Comparison of ENCODE assay signal across 1 cellular context in the genomic region with DNA sequence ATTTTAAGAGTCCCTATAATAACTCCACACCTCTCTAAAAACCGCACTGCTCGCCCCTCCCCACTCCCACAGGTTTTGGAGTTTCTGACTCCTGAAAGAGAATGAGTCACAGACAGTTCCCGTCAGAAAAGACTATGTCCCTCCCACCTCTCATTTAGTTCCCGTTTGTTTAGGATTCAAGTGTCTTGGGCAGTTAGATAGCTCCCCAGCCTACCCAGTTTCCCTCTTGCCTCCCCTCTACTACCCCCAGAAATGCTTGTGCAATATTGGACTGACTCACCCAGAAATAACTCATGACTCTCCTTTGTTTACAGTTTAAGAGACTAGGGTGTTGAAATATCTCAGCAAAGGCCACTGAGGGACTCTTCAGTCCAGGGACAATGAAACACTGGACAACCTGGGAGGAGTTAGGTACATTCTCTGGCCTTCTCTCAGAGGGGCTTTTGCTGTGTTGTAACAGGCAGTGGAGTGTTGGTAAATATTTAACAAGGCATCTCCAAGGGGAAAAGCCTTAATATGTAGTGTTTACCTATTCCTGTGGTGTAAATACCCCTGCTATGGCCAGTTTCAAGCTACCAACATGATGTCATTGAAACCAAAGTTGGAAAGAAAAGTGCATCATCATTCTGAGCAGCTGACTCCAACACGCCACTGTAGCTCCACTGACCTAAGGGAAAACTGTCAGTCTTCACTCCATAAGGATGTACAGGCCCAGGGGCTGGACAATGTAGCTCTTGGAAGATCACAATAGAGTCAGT.
A peak's percentile ranks its signal among the peaks of the same experiment; 100 is the strongest.
TF ChIP-seq lines count a peak whose summit lies in the region.

No MANE protein-coding gene starts in this region.

TF ChIP-seq in K562, 482 proteins besides CTCF, POLR2A, EP300 and RAD21 (continued from another document and continues in another):
- TF ChIP-seq KLF1 (tag; IDR thresholded peaks at IDR 0.05) (no peak), DDX20 (tag; IDR thresholded peaks at IDR 0.05; ENCODE audit: low read depth) (peak; percentile 57; the same call in 1 of the 2 replicates), CHD4 (IDR thresholded peaks at IDR 0.05; ENCODE audit: insufficient read depth, insufficient replicate concordance, low read depth, low read length, poor library complexity, severe bottlenecking) (no peak), POLR3A (IDR thresholded peaks at IDR 0.05; ENCODE audit: borderline replicate concordance, extremely low read depth, insufficient read depth, insufficient read length) (no peak), NFRKB (IDR thresholded peaks at IDR 0.05; ENCODE audit: low read depth) (no peak; the same call in 1 of the 2 replicates), ZBTB17 (CRISPR knock-in tag; IDR thresholded peaks at IDR 0.05) (0 out of 2 replicates have a peak, but pooled peaks have one; percentile 14), RAD51 (IDR thresholded peaks at IDR 0.05; ENCODE audit: borderline replicate concordance, low read depth) (peak; percentile 30; the same call in 1 of the 2 replicates), NCOA2 (IDR thresholded peaks at IDR 0.05; ENCODE audit: partially characterized antibody in 2 of 2) (peak in 1 of 2 experiments; percentile 42), TBP (optimal IDR thresholded peaks at IDR 0.05; ENCODE audit: low read depth, low read length) (no peak), ETV6 (IDR thresholded peaks at IDR 0.05; ENCODE audit: borderline replicate concordance in 1 of 2, low read depth in 2 of 2, low read length in 1 of 2) (peak; percentile 22 to 74; a peak in 3 of 4 replicates), ETV6 (CRISPR knock-in tag; IDR thresholded peaks at IDR 0.05; ENCODE audit: borderline replicate concordance) (no peak), ZNF165 (CRISPR knock-in tag; IDR thresholded peaks at IDR 0.05; ENCODE audit: borderline replicate concordance) (no peak), HMG20A (CRISPR knock-in tag; conservative IDR thresholded peaks at IDR 0.05) (no peak), FOXJ2 (tag; IDR thresholded peaks at IDR 0.05) (peak; percentile 98), EZH2 (IDR thresholded peaks at IDR 0.05; ENCODE audit: borderline replicate concordance, low read depth, low read length) (no peak), KDM5B (IDR thresholded peaks at IDR 0.05; ENCODE audit: insufficient replicate concordance, low read depth, low read length) (no peak), IFI16 (CRISPR knock-in tag; IDR thresholded peaks at IDR 0.05) (no peak), TRIM24 (IDR thresholded peaks at IDR 0.05) (peak; percentile 93 to 95), BMI1 (IDR thresholded peaks at IDR 0.05; ENCODE audit: low read length) (no peak), KHSRP (IDR thresholded peaks at IDR 0.05) (no peak), NR2C1 (IDR thresholded peaks at IDR 0.05) (no peak), NR2C1 (tag; IDR thresholded peaks at IDR 0.05) (peak; percentile 50; the same call in 1 of the 2 replicates), ZNF778 (CRISPR knock-in tag; IDR thresholded peaks at IDR 0.05) (no peak), SP2 (IDR thresholded peaks at IDR 0.05; ENCODE audit: extremely low read depth, low read depth, low read length, poor library complexity, severe bottlenecking) (no peak), MAFK (IDR thresholded peaks at IDR 0.05; ENCODE audit: low read length) (peak; percentile 47), SNIP1 (IDR thresholded peaks at IDR 0.05; ENCODE audit: low read depth) (no peak), ZNF707 (CRISPR knock-in tag; conservative IDR thresholded peaks at IDR 0.05) (no peak), ZC3H11A (IDR thresholded peaks at IDR 0.05; ENCODE audit: low read depth, low read length) (no peak)
- TF ChIP-seq, protein P1, sequence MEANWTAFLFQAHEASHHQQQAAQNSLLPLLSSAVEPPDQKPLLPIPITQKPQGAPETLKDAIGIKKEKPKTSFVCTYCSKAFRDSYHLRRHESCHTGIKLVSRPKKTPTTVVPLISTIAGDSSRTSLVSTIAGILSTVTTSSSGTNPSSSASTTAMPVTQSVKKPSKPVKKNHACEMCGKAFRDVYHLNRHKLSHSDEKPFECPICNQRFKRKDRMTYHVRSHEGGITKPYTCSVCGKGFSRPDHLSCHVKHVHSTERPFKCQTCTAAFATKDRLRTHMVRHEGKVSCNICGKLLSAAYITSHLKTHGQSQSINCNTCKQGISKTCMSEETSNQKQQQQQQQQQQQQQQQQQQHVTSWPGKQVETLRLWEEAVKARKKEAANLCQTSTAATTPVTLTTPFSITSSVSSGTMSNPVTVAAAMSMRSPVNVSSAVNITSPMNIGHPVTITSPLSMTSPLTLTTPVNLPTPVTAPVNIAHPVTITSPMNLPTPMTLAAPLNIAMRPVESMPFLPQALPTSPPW (CRISPR knock-in tag; IDR thresholded peaks at IDR 0.05), result peak; percentile 95
- TF ChIP-seq, protein P2, sequence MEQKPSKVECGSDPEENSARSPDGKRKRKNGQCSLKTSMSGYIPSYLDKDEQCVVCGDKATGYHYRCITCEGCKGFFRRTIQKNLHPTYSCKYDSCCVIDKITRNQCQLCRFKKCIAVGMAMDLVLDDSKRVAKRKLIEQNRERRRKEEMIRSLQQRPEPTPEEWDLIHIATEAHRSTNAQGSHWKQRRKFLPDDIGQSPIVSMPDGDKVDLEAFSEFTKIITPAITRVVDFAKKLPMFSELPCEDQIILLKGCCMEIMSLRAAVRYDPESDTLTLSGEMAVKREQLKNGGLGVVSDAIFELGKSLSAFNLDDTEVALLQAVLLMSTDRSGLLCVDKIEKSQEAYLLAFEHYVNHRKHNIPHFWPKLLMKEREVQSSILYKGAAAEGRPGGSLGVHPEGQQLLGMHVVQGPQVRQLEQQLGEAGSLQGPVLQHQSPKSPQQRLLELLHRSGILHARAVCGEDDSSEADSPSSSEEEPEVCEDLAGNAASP (IDR thresholded peaks at IDR 0.05), result no peak
- TF ChIP-seq, protein P3, sequence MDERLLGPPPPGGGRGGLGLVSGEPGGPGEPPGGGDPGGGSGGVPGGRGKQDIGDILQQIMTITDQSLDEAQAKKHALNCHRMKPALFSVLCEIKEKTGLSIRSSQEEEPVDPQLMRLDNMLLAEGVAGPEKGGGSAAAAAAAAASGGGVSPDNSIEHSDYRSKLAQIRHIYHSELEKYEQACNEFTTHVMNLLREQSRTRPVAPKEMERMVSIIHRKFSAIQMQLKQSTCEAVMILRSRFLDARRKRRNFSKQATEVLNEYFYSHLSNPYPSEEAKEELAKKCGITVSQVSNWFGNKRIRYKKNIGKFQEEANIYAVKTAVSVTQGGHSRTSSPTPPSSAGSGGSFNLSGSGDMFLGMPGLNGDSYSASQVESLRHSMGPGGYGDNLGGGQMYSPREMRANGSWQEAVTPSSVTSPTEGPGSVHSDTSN (CRISPR knock-in tag; IDR thresholded peaks at IDR 0.05; ENCODE audit: low read depth), result no peak
- TF ChIP-seq, protein P3 (tag; conservative IDR thresholded peaks at IDR 0.05; ENCODE audit: low read depth), result peak; percentile 92
- TF ChIP-seq, protein P4, sequence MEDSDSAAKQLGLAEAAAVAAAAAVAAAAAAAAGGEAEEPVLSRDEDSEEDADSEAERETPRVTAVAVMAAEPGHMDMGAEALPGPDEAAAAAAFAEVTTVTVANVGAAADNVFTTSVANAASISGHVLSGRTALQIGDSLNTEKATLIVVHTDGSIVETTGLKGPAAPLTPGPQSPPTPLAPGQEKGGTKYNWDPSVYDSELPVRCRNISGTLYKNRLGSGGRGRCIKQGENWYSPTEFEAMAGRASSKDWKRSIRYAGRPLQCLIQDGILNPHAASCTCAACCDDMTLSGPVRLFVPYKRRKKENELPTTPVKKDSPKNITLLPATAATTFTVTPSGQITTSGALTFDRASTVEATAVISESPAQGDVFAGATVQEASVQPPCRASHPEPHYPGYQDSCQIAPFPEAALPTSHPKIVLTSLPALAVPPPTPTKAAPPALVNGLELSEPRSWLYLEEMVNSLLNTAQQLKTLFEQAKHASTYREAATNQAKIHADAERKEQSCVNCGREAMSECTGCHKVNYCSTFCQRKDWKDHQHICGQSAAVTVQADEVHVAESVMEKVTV (CRISPR knock-in tag; IDR thresholded peaks at IDR 0.05), result no peak
- TF ChIP-seq, protein P5, sequence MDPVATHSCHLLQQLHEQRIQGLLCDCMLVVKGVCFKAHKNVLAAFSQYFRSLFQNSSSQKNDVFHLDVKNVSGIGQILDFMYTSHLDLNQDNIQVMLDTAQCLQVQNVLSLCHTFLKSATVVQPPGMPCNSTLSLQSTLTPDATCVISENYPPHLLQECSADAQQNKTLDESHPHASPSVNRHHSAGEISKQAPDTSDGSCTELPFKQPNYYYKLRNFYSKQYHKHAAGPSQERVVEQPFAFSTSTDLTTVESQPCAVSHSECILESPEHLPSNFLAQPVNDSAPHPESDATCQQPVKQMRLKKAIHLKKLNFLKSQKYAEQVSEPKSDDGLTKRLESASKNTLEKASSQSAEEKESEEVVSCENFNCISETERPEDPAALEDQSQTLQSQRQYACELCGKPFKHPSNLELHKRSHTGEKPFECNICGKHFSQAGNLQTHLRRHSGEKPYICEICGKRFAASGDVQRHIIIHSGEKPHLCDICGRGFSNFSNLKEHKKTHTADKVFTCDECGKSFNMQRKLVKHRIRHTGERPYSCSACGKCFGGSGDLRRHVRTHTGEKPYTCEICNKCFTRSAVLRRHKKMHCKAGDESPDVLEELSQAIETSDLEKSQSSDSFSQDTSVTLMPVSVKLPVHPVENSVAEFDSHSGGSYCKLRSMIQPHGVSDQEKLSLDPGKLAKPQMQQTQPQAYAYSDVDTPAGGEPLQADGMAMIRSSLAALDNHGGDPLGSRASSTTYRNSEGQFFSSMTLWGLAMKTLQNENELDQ (CRISPR knock-in tag; IDR thresholded peaks at IDR 0.05; ENCODE audit: borderline replicate concordance), result no peak
- TF ChIP-seq, protein P6, sequence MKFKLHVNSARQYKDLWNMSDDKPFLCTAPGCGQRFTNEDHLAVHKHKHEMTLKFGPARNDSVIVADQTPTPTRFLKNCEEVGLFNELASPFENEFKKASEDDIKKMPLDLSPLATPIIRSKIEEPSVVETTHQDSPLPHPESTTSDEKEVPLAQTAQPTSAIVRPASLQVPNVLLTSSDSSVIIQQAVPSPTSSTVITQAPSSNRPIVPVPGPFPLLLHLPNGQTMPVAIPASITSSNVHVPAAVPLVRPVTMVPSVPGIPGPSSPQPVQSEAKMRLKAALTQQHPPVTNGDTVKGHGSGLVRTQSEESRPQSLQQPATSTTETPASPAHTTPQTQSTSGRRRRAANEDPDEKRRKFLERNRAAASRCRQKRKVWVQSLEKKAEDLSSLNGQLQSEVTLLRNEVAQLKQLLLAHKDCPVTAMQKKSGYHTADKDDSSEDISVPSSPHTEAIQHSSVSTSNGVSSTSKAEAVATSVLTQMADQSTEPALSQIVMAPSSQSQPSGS (CRISPR knock-in tag; IDR thresholded peaks at IDR 0.05), result peak; percentile 85; the same call in 1 of the 2 replicates
- TF ChIP-seq, protein P7, sequence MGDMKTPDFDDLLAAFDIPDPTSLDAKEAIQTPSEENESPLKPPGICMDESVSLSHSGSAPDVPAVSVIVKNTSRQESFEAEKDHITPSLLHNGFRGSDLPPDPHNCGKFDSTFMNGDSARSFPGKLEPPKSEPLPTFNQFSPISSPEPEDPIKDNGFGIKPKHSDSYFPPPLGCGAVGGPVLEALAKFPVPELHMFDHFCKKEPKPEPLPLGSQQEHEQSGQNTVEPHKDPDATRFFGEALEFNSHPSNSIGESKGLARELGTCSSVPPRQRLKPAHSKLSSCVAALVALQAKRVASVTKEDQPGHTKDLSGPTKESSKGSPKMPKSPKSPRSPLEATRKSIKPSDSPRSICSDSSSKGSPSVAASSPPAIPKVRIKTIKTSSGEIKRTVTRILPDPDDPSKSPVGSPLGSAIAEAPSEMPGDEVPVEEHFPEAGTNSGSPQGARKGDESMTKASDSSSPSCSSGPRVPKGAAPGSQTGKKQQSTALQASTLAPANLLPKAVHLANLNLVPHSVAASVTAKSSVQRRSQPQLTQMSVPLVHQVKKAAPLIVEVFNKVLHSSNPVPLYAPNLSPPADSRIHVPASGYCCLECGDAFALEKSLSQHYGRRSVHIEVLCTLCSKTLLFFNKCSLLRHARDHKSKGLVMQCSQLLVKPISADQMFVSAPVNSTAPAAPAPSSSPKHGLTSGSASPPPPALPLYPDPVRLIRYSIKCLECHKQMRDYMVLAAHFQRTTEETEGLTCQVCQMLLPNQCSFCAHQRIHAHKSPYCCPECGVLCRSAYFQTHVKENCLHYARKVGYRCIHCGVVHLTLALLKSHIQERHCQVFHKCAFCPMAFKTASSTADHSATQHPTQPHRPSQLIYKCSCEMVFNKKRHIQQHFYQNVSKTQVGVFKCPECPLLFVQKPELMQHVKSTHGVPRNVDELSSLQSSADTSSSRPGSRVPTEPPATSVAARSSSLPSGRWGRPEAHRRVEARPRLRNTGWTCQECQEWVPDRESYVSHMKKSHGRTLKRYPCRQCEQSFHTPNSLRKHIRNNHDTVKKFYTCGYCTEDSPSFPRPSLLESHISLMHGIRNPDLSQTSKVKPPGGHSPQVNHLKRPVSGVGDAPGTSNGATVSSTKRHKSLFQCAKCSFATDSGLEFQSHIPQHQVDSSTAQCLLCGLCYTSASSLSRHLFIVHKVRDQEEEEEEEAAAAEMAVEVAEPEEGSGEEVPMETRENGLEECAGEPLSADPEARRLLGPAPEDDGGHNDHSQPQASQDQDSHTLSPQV (IDR thresholded peaks at IDR 0.05), result peak; percentile 90
- TF ChIP-seq, protein P8, sequence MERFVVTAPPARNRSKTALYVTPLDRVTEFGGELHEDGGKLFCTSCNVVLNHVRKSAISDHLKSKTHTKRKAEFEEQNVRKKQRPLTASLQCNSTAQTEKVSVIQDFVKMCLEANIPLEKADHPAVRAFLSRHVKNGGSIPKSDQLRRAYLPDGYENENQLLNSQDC (CRISPR knock-in tag; IDR thresholded peaks at IDR 0.05), result no peak
- TF ChIP-seq, protein P9, sequence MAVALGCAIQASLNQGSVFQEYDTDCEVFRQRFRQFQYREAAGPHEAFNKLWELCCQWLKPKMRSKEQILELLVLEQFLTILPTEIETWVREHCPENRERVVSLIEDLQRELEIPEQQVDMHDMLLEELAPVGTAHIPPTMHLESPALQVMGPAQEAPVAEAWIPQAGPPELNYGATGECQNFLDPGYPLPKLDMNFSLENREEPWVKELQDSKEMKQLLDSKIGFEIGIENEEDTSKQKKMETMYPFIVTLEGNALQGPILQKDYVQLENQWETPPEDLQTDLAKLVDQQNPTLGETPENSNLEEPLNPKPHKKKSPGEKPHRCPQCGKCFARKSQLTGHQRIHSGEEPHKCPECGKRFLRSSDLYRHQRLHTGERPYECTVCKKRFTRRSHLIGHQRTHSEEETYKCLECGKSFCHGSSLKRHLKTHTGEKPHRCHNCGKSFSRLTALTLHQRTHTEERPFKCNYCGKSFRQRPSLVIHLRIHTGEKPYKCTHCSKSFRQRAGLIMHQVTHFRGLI (CRISPR knock-in tag; IDR thresholded peaks at IDR 0.05), result no peak
- TF ChIP-seq, protein P10, sequence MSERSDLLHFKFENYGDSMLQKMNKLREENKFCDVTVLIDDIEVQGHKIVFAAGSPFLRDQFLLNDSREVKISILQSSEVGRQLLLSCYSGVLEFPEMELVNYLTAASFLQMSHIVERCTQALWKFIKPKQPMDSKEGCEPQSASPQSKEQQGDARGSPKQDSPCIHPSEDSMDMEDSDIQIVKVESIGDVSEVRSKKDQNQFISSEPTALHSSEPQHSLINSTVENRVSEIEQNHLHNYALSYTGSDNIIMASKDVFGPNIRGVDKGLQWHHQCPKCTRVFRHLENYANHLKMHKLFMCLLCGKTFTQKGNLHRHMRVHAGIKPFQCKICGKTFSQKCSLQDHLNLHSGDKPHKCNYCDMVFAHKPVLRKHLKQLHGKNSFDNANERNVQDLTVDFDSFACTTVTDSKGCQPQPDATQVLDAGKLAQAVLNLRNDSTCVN (CRISPR knock-in tag; IDR thresholded peaks at IDR 0.05), result no peak
